ENCODE assay signal across 8 cellular contexts in the genomic region with DNA sequence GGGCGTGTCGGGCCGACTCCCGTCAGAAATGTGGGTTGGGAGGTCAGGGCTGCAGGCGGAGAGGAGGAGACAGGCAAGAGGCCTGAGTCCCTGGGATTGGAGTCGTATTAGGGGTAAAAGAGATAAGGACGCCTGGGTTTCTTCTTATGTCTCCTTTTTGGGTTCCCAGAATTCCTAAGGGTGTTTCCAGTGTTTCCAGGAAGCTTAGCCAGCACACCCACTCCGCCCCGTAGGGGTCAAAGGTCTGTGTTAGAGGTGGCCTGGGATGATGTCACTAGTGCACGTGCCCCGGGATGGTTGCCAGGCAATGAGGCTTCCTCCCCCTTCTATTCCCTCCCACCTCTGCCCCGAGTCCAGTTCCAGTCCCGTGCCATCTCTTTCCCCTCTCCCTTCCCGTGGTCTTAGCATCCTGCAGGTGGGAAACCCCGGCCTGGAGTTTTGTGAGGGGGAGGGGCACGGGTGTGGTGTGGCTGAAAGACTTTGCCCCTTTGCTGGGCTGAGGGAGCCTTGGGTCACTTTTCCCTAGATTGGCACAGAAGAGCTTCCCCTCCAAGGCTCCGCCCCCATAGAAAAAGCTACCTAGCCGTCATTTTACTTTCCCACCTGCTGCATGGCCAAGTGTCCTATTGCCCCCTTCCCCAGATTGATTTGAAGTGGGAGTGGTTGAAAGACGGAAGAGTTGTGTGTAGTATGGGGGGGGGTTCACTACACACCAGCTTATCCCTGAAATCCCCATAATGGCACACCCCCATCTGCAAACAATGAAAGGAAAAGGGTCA. TPM values are rescaled to one million over a fixed set of nuclear protein-coding genes. Genes with fewer than 3 reads are reported as not detected.
A peak's percentile ranks its signal among the peaks of the same experiment; 100 is the strongest.
DNase-seq lines count a peak whose midpoint lies in the region; ATAC-seq and TF ChIP-seq lines count a peak whose summit lies in the region.

No MANE protein-coding gene starts in this region.

- TF ChIP-seq CTCF in epithelial cell of proximal tubule (conservative IDR thresholded peaks at IDR 0.05; ENCODE audit: low read depth, low read length), result no peak
- TF ChIP-seq CTCF in mesothelial cell of epicardium (IDR thresholded peaks at IDR 0.05; ENCODE audit: unreplicated experiment), result no peak

- H3K27me3 Mint-ChIP-seq in mesothelial cell of epicardium (ENCODE audit: low read depth), result peaks cover 5% of the 10 kb centered on the region

- peaks cover 56% of the 10 kb centered on the region for H3K4me1 Mint-ChIP-seq in mesothelial cell of epicardium

- no peak for ATAC-seq in GM21825 (IDR thresholded peaks at IDR 0.05; ENCODE audit: unreplicated experiment)

- peak overlapping the region; percentile 91 for H3K4me3 ChIP-seq in epithelial cell of proximal tubule (ENCODE audit: low read depth, low read length)

- DNase-seq in COLO668 (lab: John Stamatoyannopoulos, UW; ENCODE audit: unreplicated experiment) (peak; percentile 94), HuH-7 (ENCODE audit: low spot score) (peak; percentile 73), NOMO-1 (lab: John Stamatoyannopoulos, UW; ENCODE audit: unreplicated experiment in 2 of 2) (peak; percentile 72 to 89), epithelial cell of proximal tubule (ENCODE audit: low read depth) (no peak), mesothelial cell of epicardium (ENCODE audit: low spot score in 2 of 2, unreplicated experiment in 2 of 2) (peak in 1 of 2 experiments; percentile 77)
- peak; percentile 51 for DNase-seq in activated CD8-positive, alpha-beta memory T cell treated with anti-CD3 and anti-CD28 coated beads, Interleukin-2, amount 50 U/mL, for 4 hours
- peak; percentile 33 to 65 (median 58) for DNase-seq in stimulated activated naive CD4-positive, alpha-beta T cell (lab: John Stamatoyannopoulos, UW)

- peaks cover 4% of the 10 kb centered on the region for H3K36me3 Mint-ChIP-seq in mesothelial cell of epicardium

- peak overlapping the region; percentile 98 for H3K27ac Mint-ChIP-seq in mesothelial cell of epicardium

- peak overlapping the region; percentile 96 for H3K4me3 Mint-ChIP-seq in mesothelial cell of epicardium

- no peaks in the 10 kb centered on the region for H3K9me3 Mint-ChIP-seq in mesothelial cell of epicardium

RNA-seq across cellular contexts. Expression of a gene that starts 2.8 kb away (rescaled TPM):
- total RNA-seq in epithelial cell of proximal tubule (1.9 and 2.7 TPM in 2 replicates), mesothelial cell of epicardium (88.4 to 96.3 TPM (median 94.4 TPM) in 3 replicates)

RNA-seq across cellular contexts. Expression of a gene that starts 18.1 kb away (rescaled TPM):
- 7.3 and 19.8 TPM in 2 replicates for total RNA-seq in epithelial cell of proximal tubule
- 12.3 to 15.4 TPM (median 15.2 TPM) in 3 replicates for total RNA-seq in mesothelial cell of epicardium

RNA-seq across cellular contexts. Expression of a gene that starts 20.6 kb away (rescaled TPM):
- total RNA-seq in epithelial cell of proximal tubule, result 108 and 146 TPM in 2 replicates
- 63.9 to 67.2 TPM (median 66.4 TPM) in 3 replicates for total RNA-seq in mesothelial cell of epicardium

RNA-seq across cellular contexts. Expression of a gene that starts 21.0 kb away (rescaled TPM):
- total RNA-seq in epithelial cell of proximal tubule (5.1 and 5.9 TPM in 2 replicates), mesothelial cell of epicardium (12.5 to 13.0 TPM (median 13.0 TPM) in 3 replicates)

RNA-seq across cellular contexts. Expression of a gene that starts 51.8 kb away (rescaled TPM):
- total RNA-seq in epithelial cell of proximal tubule, result 30.3 and 40.7 TPM in 2 replicates
- 333 to 339 TPM (median 337 TPM) in 3 replicates for total RNA-seq in mesothelial cell of epicardium

Comparison
In these comparisons a context has a peak if more than half of its experiments do, and no peak if none do; other contexts are left out.
1. RNA of a gene that starts 2.8 kb away (total RNA-seq): 88.4 to 96.3 TPM in mesothelial cell of epicardium; 1.9 to 2.7 TPM in epithelial cell of proximal tubule; every median in the first group is over 10 times any median in the second.